In genomic region chr17:39636927-39637736, GRCh38 we compare ENCODE assay signal across 8 cellular contexts. TPM values are rescaled to one million over a fixed set of nuclear protein-coding genes. Genes with fewer than 3 reads are reported as not detected.
DNase-seq lines count a peak whose midpoint lies in the region; ATAC-seq and TF ChIP-seq lines count a peak whose summit lies in the region.

TSS of gene STARD3 (plus strand) at chr17:39637144. CDS start at chr17:39653532, 16,388 bp downstream.

- H3K4me1 Mint-ChIP-seq in nephron progenitor cell: peaks cover 91% of the 10 kb centered on the region

- peak within 1 kb of the TSS; percentile 91 for H3K4me3 Mint-ChIP-seq in nephron progenitor cell

- peak; percentile 72 for ATAC-seq in GM21717 (IDR thresholded peaks at IDR 0.05; ENCODE audit: unreplicated experiment)
- peak; percentile 94 for ATAC-seq in stimulated activated naive CD8-positive, alpha-beta T cell treated with anti-CD3 and anti-CD28 coated beads, Interleukin-15, Interleukin-2, amounts not matched to agents 100 U/mL and 50 U/mL, for 24 hours

- TF ChIP-seq CTCF in fibroblast of the aortic adventitia (IDR thresholded peaks at IDR 0.05; ENCODE audit: insufficient read depth, low read length) (peak; percentile 27), nephron progenitor cell (IDR thresholded peaks at IDR 0.05) (no peak)

- H3K27ac Mint-ChIP-seq in nephron progenitor cell: peak within 1 kb of the TSS; percentile 20

- peak within 1 kb of the TSS; percentile 94 for H3K4me3 ChIP-seq in fibroblast of the aortic adventitia (ENCODE audit: low read depth, low read length)

- peak; percentile 80 for TF ChIP-seq POLR2A in Raji (IDR thresholded peaks at IDR 0.05; ENCODE audit: insufficient read depth, low read depth, low read length)

- H3K36me3 Mint-ChIP-seq in nephron progenitor cell (ENCODE audit: low read depth): no peaks in the 10 kb centered on the region

- DNase-seq in DMS53 treated with DMSO at 0.1 percent for 48 hours (lab: John Stamatoyannopoulos, UW; ENCODE audit: unreplicated experiment) (peak; percentile 57), LHCN-M2 (ENCODE audit: low read depth) (peak; percentile 77), fibroblast of the aortic adventitia (ENCODE audit: low read depth) (peak; percentile 85), nephron progenitor cell (peak; percentile 95)
- DNase-seq in activated effector memory CD4-positive, alpha-beta T cell treated with Interleukin-2 at 50 U/mL for 16 hours: peak; percentile 87
- peak; percentile 96 for DNase-seq in stimulated activated naive CD8-positive, alpha-beta T cell treated with anti-CD3 and anti-CD28 coated beads, Interleukin-15, Interleukin-2, amounts not matched to agents 100 U/mL and 50 U/mL, for 24 hours

- no peaks in the 10 kb centered on the region for H3K9me3 Mint-ChIP-seq in nephron progenitor cell

- H3K27me3 Mint-ChIP-seq in nephron progenitor cell (ENCODE audit: low read depth, poor library complexity): peaks cover 7% of the 10 kb centered on the region

RNA-seq across cellular contexts. Expression of gene STARD3, which starts in this region (rescaled TPM):
- total RNA-seq in LHCN-M2 (2014; rRNA removed): 36.4 and 46.0 TPM in 2 replicates
- polyA plus RNA-seq in LHCN-M2 (2012): 39.9 TPM
- total RNA-seq in fibroblast of the aortic adventitia (ENCODE audit: low replicate concordance): 18.6 and 20.8 TPM in 2 replicates

Comparison
In these comparisons a context has a peak if more than half of its experiments do, and no peak if none do; other contexts are left out.
1. Peak in every context shown above with its lines: DNase-seq, ATAC-seq and H3K4me3 ChIP-seq.